16 cellular contexts compared by ENCODE assay signal in the genomic region with DNA sequence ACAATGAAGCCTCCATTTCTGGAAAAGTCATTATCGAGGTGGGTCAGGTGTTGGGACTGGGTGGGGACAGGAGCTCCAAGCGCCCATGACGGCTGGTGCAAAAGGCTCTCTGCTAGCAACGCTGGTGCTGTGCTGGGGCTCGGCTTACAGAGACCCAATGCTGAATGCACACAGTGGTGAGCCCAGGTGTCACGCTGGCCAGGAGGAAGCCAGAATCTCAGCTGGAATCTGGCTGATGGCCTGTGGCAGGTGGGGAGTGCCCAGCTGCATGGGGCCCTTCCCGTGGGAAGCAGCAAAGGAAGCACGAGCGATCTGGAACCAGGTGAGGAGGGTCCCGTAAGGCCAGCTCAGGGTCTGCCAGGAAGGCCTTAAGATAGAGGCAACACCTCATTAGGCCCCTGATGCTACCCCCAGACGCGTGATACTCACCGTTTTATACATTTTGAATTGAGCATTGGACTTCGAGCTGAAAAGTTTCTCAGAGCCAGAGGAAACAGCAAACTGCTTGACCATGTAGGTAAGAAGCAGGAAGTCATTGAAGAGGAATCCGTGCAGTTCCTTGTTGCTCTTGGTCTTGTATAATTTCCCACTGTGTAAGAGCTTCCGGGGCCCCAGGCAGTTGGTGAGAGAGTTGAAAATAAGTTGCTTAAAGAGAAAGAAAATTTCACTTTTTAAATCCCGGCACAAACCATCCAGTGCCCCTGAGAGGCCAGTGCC. TPM values are rescaled to one million over a fixed set of nuclear protein-coding genes. Genes with fewer than 3 reads are reported as not detected.
DNase-seq lines count a peak whose midpoint lies in the region; TF ChIP-seq lines count a peak whose summit lies in the region.
"Had no signal": no experiment of that assay in that cellular context is flagged by ENCODE, and none has a peak within 500 bp of the region (broad histone marks: within the 10 kb centered on the region; RNA-seq: fewer than 3 reads in every experiment).

No MANE protein-coding gene starts in this region.

- peaks cover 70% of the 10 kb centered on the region for H3K27me3 Mint-ChIP-seq in endodermal cell (ENCODE audit: insufficient read depth)
- no peaks in the 10 kb centered on the region for H3K27me3 Mint-ChIP-seq in activated naive CD4-positive, alpha-beta T cell treated with anti-CD3 and anti-CD28 coated beads, Interleukin-2, amount 10 ng/mL, durations not matched to agents 7 days and 5 days
- H3K27me3 Mint-ChIP-seq: CD4-positive, alpha-beta T cell had no signal

- peaks cover 95% of the 10 kb centered on the region for H3K27me3 ChIP-seq in endodermal cell (ENCODE audit: control insufficient read depth, insufficient read depth, low read length, poor library complexity, severe bottlenecking)
- H3K27me3 ChIP-seq in neuronal stem cell (ENCODE audit: control insufficient read depth in 3 of 3, insufficient read depth in 3 of 3, low read depth in 1 of 3, low read length in 3 of 3): no peaks in the 10 kb centered on the region

- peak overlapping the region; percentile 12 for H3K18ac ChIP-seq in neuronal stem cell (ENCODE audit: low read length)

- no peak overlapping the region for H3K14ac ChIP-seq in neuronal stem cell (ENCODE audit: low read length)

- no peaks in the 10 kb centered on the region for H3K36me3 ChIP-seq in endodermal cell (ENCODE audit: control insufficient read depth, insufficient read depth, low read length)
- peaks cover 0 to 4% of the 10 kb centered on the region in 2 donors for H3K36me3 ChIP-seq in neuronal stem cell (replicated peaks in 1 of 2; ENCODE audit: control insufficient read depth in 2 of 2, insufficient read depth in 2 of 2, low read length in 2 of 2)

- H3K9me3 ChIP-seq in endodermal cell (ENCODE audit: control insufficient read depth, low read length) (no peaks in the 10 kb centered on the region), neuronal stem cell (replicated peaks in 1 of 2; ENCODE audit: control insufficient read depth in 2 of 2, insufficient read depth in 1 of 2, low read depth in 1 of 2, low read length in 2 of 2) (no peaks in the 10 kb centered on the region)

- no peak overlapping the region for H2BK120ac ChIP-seq in neuronal stem cell (ENCODE audit: low read depth, low read length)

- H3K4me1 ChIP-seq in endodermal cell (ENCODE audit: control insufficient read depth, insufficient read depth, low read length) (no peaks in the 10 kb centered on the region), neuronal stem cell (ENCODE audit: control insufficient read depth in 2 of 2, insufficient read depth in 1 of 2, low read depth in 1 of 2, low read length in 2 of 2) (peaks cover 0 to 2% of the 10 kb centered on the region in 2 donors)

- CTCF ChIA-PET in activated naive CD4-positive, alpha-beta T cell treated with anti-CD3 and anti-CD28 coated beads, Interleukin-2, amount 10 ng/mL, durations not matched to agents 7 days and 5 days (lab: Charles Lee): no interaction called here

- H3K4me2 ChIP-seq in neuronal stem cell (ENCODE audit: insufficient read depth, low read length, poor library complexity, severe bottlenecking): no peak overlapping the region

- no peak overlapping the region for H2AFZ ChIP-seq in neuronal stem cell (ENCODE audit: low read length)

- no peak for TF ChIP-seq CTCF in endodermal cell (conservative IDR thresholded peaks at IDR 0.05)

- peak overlapping the region; percentile 59 for H3K27ac Mint-ChIP-seq in endodermal cell
- H3K27ac Mint-ChIP-seq in activated naive CD4-positive, alpha-beta T cell treated with anti-CD3 and anti-CD28 coated beads, Interleukin-2, amount 10 ng/mL, durations not matched to agents 7 days and 5 days: no peak overlapping the region
- H3K27ac Mint-ChIP-seq: CD4-positive, alpha-beta T cell had no signal

- H3K27ac ChIP-seq in endodermal cell (ENCODE audit: low read depth, low read length) (no peak overlapping the region), neuronal stem cell (replicated peaks; ENCODE audit: low read length) (no peak overlapping the region)

- no peak overlapping the region for H2BK12ac ChIP-seq in neuronal stem cell (ENCODE audit: low read length)

- no peak overlapping the region for H4K8ac ChIP-seq in neuronal stem cell (ENCODE audit: low read depth, low read length)

- no peak overlapping the region for H3K4me3 ChIP-seq in endodermal cell (ENCODE audit: low read length)
- H3K4me3 ChIP-seq in neuronal stem cell (ENCODE audit: low read length in 2 of 2): no peak overlapping the region
- H3K4me3 ChIP-seq: K562 had no signal

- no peak overlapping the region for H3K4me3 Mint-ChIP-seq in endodermal cell
- H3K4me3 Mint-ChIP-seq in activated naive CD4-positive, alpha-beta T cell treated with anti-CD3 and anti-CD28 coated beads, Interleukin-2, amount 10 ng/mL, durations not matched to agents 7 days and 5 days: no peak overlapping the region
- H3K4me3 Mint-ChIP-seq: CD4-positive, alpha-beta T cell had no signal

- no peak overlapping the region for H3K9ac ChIP-seq in endodermal cell (ENCODE audit: extremely low read depth, low read length, poor library complexity, severe bottlenecking)
- H3K9ac ChIP-seq in neuronal stem cell (ENCODE audit: low read depth, low read length, poor library complexity): no peak overlapping the region

- H3K36me3 Mint-ChIP-seq in endodermal cell (ENCODE audit: low read depth): peaks cover 22% of the 10 kb centered on the region
- H3K36me3 Mint-ChIP-seq in activated naive CD4-positive, alpha-beta T cell treated with anti-CD3 and anti-CD28 coated beads, Interleukin-2, amount 10 ng/mL, durations not matched to agents 7 days and 5 days: peaks cover 42% of the 10 kb centered on the region

- no peak overlapping the region for H3K4ac ChIP-seq in neuronal stem cell (ENCODE audit: low read length)

- WGBS in endodermal cell (ENCODE audit: insufficient coverage in 1 of 2, insufficient read length in 1 of 2), 2 experiments: 94 to 97% methylated on average over 12 to 17 of the region's 17 CpGs
- WGBS in neuronal stem cell (ENCODE audit: extremely low coverage in 2 of 2, insufficient read length in 2 of 2, insufficient replicate concordance in 1 of 2), 2 donors: no CpG with 5 or more reads among the region's 17 CpGs

- H2AK5ac ChIP-seq in neuronal stem cell (ENCODE audit: low read depth, low read length): no peak overlapping the region

- peak overlapping the region; percentile 57 for H2BK5ac ChIP-seq in neuronal stem cell (ENCODE audit: low read length)

- DNase-seq in COR-L47 (lab: John Stamatoyannopoulos, UW) (peak; percentile 27), MV-4-11 (lab: John Stamatoyannopoulos, UW) (peak; percentile 2), endodermal cell (no peak), neuronal stem cell (ENCODE audit: low spot score) (no peak), NCI-H2029 (lab: John Stamatoyannopoulos, UW) (no peak), SIG-M5 (lab: John Stamatoyannopoulos, UW) (no peak)
- DNase-seq in activated naive CD4-positive, alpha-beta T cell treated with anti-CD3 and anti-CD28 coated beads, Interleukin-2, amount 10 ng/mL, durations not matched to agents 7 days and 5 days: no peak
- DNase-seq: ACHN; CD4-positive, alpha-beta T cell; HCEC 1CT; NCI-H1436 treated with DMSO at 0.1 percent for 48 hours; NCI-H345; NCI-H526 treated with DMSO at 0.1 percent for 48 hours; NK-92 treated with Interleukin-12 subunit alpha and Interleukin-12 subunit beta, amount 100 ng/mL, for 24 hours; RPMI8226 had no signal

- peak overlapping the region; percentile 62 for H3K23ac ChIP-seq in neuronal stem cell (ENCODE audit: low read depth, low read length, poor library complexity)

- no peak overlapping the region for H4K91ac ChIP-seq in neuronal stem cell (ENCODE audit: low read depth, low read length, poor library complexity)

- no peak overlapping the region for H2BK15ac ChIP-seq in neuronal stem cell (ENCODE audit: low read length)

- H3K4me1 Mint-ChIP-seq in endodermal cell: no peaks in the 10 kb centered on the region
- no peaks in the 10 kb centered on the region for H3K4me1 Mint-ChIP-seq in activated naive CD4-positive, alpha-beta T cell treated with anti-CD3 and anti-CD28 coated beads, Interleukin-2, amount 10 ng/mL, durations not matched to agents 7 days and 5 days

- H3K79me1 ChIP-seq in neuronal stem cell (ENCODE audit: low read depth, low read length): peaks cover 1% of the 10 kb centered on the region

- H3K9me3 Mint-ChIP-seq in endodermal cell: no peaks in the 10 kb centered on the region
- H3K9me3 Mint-ChIP-seq in activated naive CD4-positive, alpha-beta T cell treated with anti-CD3 and anti-CD28 coated beads, Interleukin-2, amount 10 ng/mL, durations not matched to agents 7 days and 5 days: no peaks in the 10 kb centered on the region
- H3K9me3 Mint-ChIP-seq: CD4-positive, alpha-beta T cell had no signal

RNA-seq across cellular contexts. Expression of gene FAM228A, which starts 34.7 kb away (rescaled TPM):
- under 1 TPM in 1 of 2 donors, not detected in 1; 0.53 TPM for total RNA-seq in endodermal cell
- 0.50 TPM for polyA plus RNA-seq in endodermal cell (2013, experiment 1 of 2)
- 0.29 TPM for polyA plus RNA-seq in endodermal cell (2013, experiment 2 of 2)
- 1.0 TPM for polyA plus RNA-seq in neuronal stem cell (2013, experiment 1 of 2)
- polyA plus RNA-seq in neuronal stem cell (2013, experiment 2 of 2): 0.61 TPM
- total RNA-seq: K562 had no signal
- polyA plus RNA-seq: K562 had no signal

Comparison
In these comparisons a context has a peak if more than half of its experiments do, and no peak if none do; other contexts are left out.
1. DNase-seq: peak in COR-L47 (single experiment) and MV-4-11 (single experiment); none in endodermal cell (single experiment), neuronal stem cell (single experiment), NCI-H2029 (single experiment), SIG-M5 (single experiment) and activated naive CD4-positive, alpha-beta T cell treated with anti-CD3 and anti-CD28 coated beads, Interleukin-2, amount 10 ng/mL, durations not matched to agents 7 days and 5 days (single experiment).